ENCODE assay signal across 15 cellular contexts in genomic region chr3:149615731-149616221, GRCh38. TPM values are rescaled to one million over a fixed set of nuclear protein-coding genes. Genes with fewer than 3 reads are reported as not detected.
DNase-seq lines count a peak whose midpoint lies in the region; ATAC-seq and TF ChIP-seq lines count a peak whose summit lies in the region.
"Had no signal": no experiment of that assay in that cellular context is flagged by ENCODE, and none has a peak within 500 bp of the region (broad histone marks: within the 10 kb centered on the region; RNA-seq: fewer than 3 reads in every experiment).

No MANE protein-coding gene starts in this region.

- no peaks in the 10 kb centered on the region for H3K27me3 Mint-ChIP-seq in WTC11 (ENCODE audit: low read depth)
- H3K27me3 Mint-ChIP-seq: activated CD4-positive, alpha-beta memory T cell treated with anti-CD3 and anti-CD28 coated beads for 36 hours had no signal

- H3K9me3 ChIP-seq in left ventricle myocardium inferior (replicated peaks) (no peaks in the 10 kb centered on the region), gastrocnemius medialis (no peaks in the 10 kb centered on the region), HAP-1 (no peaks in the 10 kb centered on the region)

- in situ Hi-C loops in gastrocnemius medialis (cut with MboI; ENCODE audit: low sequenced_read_pairs in 4 of 4) = no loop called here
- in situ Hi-C loops in HAP-1 (cut with MboI; ENCODE audit: low sequenced_read_pairs) = no loop called here

- H3K4me3 ChIP-seq in left ventricle myocardium inferior (peak overlapping the region; percentile 12), gastrocnemius medialis (no peak overlapping the region), HAP-1 (no peak overlapping the region)

- H3K27ac ChIP-seq in left ventricle myocardium inferior (replicated peaks) (peak overlapping the region; percentile 82), gastrocnemius medialis (peak overlapping the region; percentile 16 to 72 (median 67))

- H3K4me3 Mint-ChIP-seq in WTC11 = no peak overlapping the region
- H3K4me3 Mint-ChIP-seq: activated CD4-positive, alpha-beta memory T cell treated with anti-CD3 and anti-CD28 coated beads for 36 hours; nephron progenitor cell had no signal

- peaks cover 49% of the 10 kb centered on the region for H3K4me1 Mint-ChIP-seq in WTC11

- peaks cover 100% of the 10 kb centered on the region for H3K4me1 ChIP-seq in left ventricle myocardium inferior
- peaks cover 16 to 38% of the 10 kb centered on the region in 2 donors for H3K4me1 ChIP-seq in gastrocnemius medialis
- no peaks in the 10 kb centered on the region for H3K4me1 ChIP-seq in HAP-1

- H3K36me3 ChIP-seq in left ventricle myocardium inferior = no peaks in the 10 kb centered on the region
- H3K36me3 ChIP-seq in gastrocnemius medialis = no peaks in the 10 kb centered on the region
- H3K36me3 ChIP-seq in HAP-1 (replicated peaks) = no peaks in the 10 kb centered on the region

- TF ChIP-seq POLR2A in gastrocnemius medialis (IDR thresholded peaks at IDR 0.05) = peak in 1 of 2 donors; percentile 24

- H3K9me3 Mint-ChIP-seq in WTC11 = no peaks in the 10 kb centered on the region
- H3K9me3 Mint-ChIP-seq: activated CD4-positive, alpha-beta memory T cell treated with anti-CD3 and anti-CD28 coated beads for 36 hours; nephron progenitor cell had no signal

- peak; percentile 49 for DNase-seq in Daoy (ENCODE audit: low read depth)
- DNase-seq in WTC11 (ENCODE audit: low spot score) = no peak
- DNase-seq in left ventricle myocardium inferior = no peak
- DNase-seq in gastrocnemius medialis = no peak
- no peak for DNase-seq in MV-4-11 (lab: John Stamatoyannopoulos, UW)
- no peak for DNase-seq in GM19238 (ENCODE audit: insufficient read length, low spot score)
- no peak for DNase-seq in SIG-M5 (lab: John Stamatoyannopoulos, UW)
- DNase-seq in HAP-1 (ENCODE audit: low spot score in 2 of 2) = no peak
- DNase-seq: activated CD4-positive, alpha-beta memory T cell treated with anti-CD3 and anti-CD28 coated beads for 36 hours; AML-193; NCI-H1048; NCI-H510A; nephron progenitor cell; RPMI8226; stimulated activated CD4-positive, alpha-beta T cell treated with anti-CD3 and anti-CD28 coated beads, Interleukin-12 subunit alpha, Interleukin-12 subunit beta, amount 100 ng/mL, for 4 hours had no signal

- ATAC-seq in WTC11 (no peak), gastrocnemius medialis (peak; percentile 52 to 61)

- POLR2A ChIA-PET in WTC11 (lab: Charles Lee) = no interaction called here

- H3K27ac Mint-ChIP-seq in WTC11 = peak overlapping the region; percentile 70
- H3K27ac Mint-ChIP-seq: activated CD4-positive, alpha-beta memory T cell treated with anti-CD3 and anti-CD28 coated beads for 36 hours had no signal

- CTCF ChIA-PET in WTC11 (lab: Charles Lee) = no interaction called here

- TF ChIP-seq CTCF in WTC11 (IDR thresholded peaks at IDR 0.05) = no peak
- TF ChIP-seq CTCF in left ventricle myocardium inferior (IDR thresholded peaks at IDR 0.05; ENCODE audit: borderline replicate concordance) = no peak
- TF ChIP-seq CTCF in gastrocnemius medialis (IDR thresholded peaks at IDR 0.05 in 4 of 5, conservative IDR thresholded peaks at IDR 0.05 in 1 of 5) = no peak

- intact Hi-C loops in left ventricle myocardium inferior (cut with micrococcal nuclease) (loop anchor here (10.0 kb wide), 1 partner anchor 61 kb away; no protein-coding TSS in a partner anchor), gastrocnemius medialis (cut with DNase I; ENCODE audit: low total_unique reads) (loop anchor here (5.0 kb wide), 1 partner anchor 42 kb away; the partner anchor contains the start of gene WWTR1)

- no peaks in the 10 kb centered on the region for H3K36me3 Mint-ChIP-seq in WTC11
- H3K36me3 Mint-ChIP-seq: activated CD4-positive, alpha-beta memory T cell treated with anti-CD3 and anti-CD28 coated beads for 36 hours had no signal

- no peaks in the 10 kb centered on the region for H3K27me3 ChIP-seq in left ventricle myocardium inferior (ENCODE audit: low read depth)
- no peaks in the 10 kb centered on the region for H3K27me3 ChIP-seq in gastrocnemius medialis
- no peaks in the 10 kb centered on the region for H3K27me3 ChIP-seq in HAP-1 (ENCODE audit: low read depth)

TF ChIP-seq in WTC11, 78 proteins besides CTCF, POLR2A, EP300 and RAD21 (continues in another document):
- TF ChIP-seq TEAD4 (CRISPR knock-in tag; IDR thresholded peaks at IDR 0.05) (no peak), CREB1 (CRISPR knock-in tag; IDR thresholded peaks at IDR 0.05) (no peak), ZNF281 (CRISPR knock-in tag; IDR thresholded peaks at IDR 0.05) (no peak), ESRRA (CRISPR knock-in tag; IDR thresholded peaks at IDR 0.05; ENCODE audit: borderline replicate concordance) (no peak), ZNF423 (CRISPR knock-in tag; IDR thresholded peaks at IDR 0.05) (no peak), FOXJ3 (CRISPR knock-in tag; IDR thresholded peaks at IDR 0.05; ENCODE audit: borderline replicate concordance) (no peak), USF1 (CRISPR knock-in tag; IDR thresholded peaks at IDR 0.05) (no peak), CBFB (CRISPR knock-in tag; IDR thresholded peaks at IDR 0.05; ENCODE audit: low read depth) (no peak), ZNF317 (CRISPR knock-in tag; IDR thresholded peaks at IDR 0.05; ENCODE audit: borderline replicate concordance, low read depth) (no peak), IRF2 (CRISPR knock-in tag; IDR thresholded peaks at IDR 0.05; ENCODE audit: borderline replicate concordance, low read depth) (no peak), ERG (CRISPR knock-in tag; IDR thresholded peaks at IDR 0.05) (no peak), ATF2 (CRISPR knock-in tag; IDR thresholded peaks at IDR 0.05; ENCODE audit: borderline replicate concordance, low read depth) (no peak)

RNA-seq across cellular contexts. Expression of gene WWTR1, which starts 42.0 kb away (rescaled TPM):
- 32.8 and 34.3 TPM in 2 replicates for total RNA-seq in Daoy (2014; rRNA removed; shearing (Covaris generic))
- total RNA-seq in WTC11 (2021) (24.6 to 30.0 TPM (median 25.5 TPM) in 3 replicates), left ventricle myocardium inferior (39.1 TPM), gastrocnemius medialis (10 to 100 TPM; 11.3 to 30.7 (median 17.6) TPM)
